Comparison of ENCODE assay signal across 2 cellular contexts in genomic region chr4:88018471-88018870, GRCh38.
TF ChIP-seq lines count a peak whose summit lies in the region.

No MANE protein-coding gene starts in this region.

TF ChIP-seq in HepG2, 621 proteins besides CTCF, POLR2A, EP300 and RAD21:
- TF ChIP-seq CENPX (CRISPR knock-in tag; IDR thresholded peaks at IDR 0.05): no peak
- TF ChIP-seq ADNP (CRISPR knock-in tag; IDR thresholded peaks at IDR 0.05): no peak
- TF ChIP-seq GLI4 (CRISPR knock-in tag; IDR thresholded peaks at IDR 0.05; ENCODE audit: borderline replicate concordance): no peak
- no peak for TF ChIP-seq ZNF333 (CRISPR knock-in tag; IDR thresholded peaks at IDR 0.05; ENCODE audit: borderline replicate concordance)
- TF ChIP-seq FOSL2 (CRISPR knock-in tag; IDR thresholded peaks at IDR 0.05): no peak
- TF ChIP-seq ZNF773 (CRISPR knock-in tag; IDR thresholded peaks at IDR 0.05; ENCODE audit: borderline replicate concordance): no peak
- TF ChIP-seq ZNF362 (CRISPR knock-in tag; IDR thresholded peaks at IDR 0.05; ENCODE audit: borderline replicate concordance): no peak
- TF ChIP-seq ATF7 (IDR thresholded peaks at IDR 0.05): no peak
- no peak for TF ChIP-seq ATF7 (CRISPR knock-in tag; IDR thresholded peaks at IDR 0.05)
- no peak for TF ChIP-seq SMAD1 (CRISPR knock-in tag; IDR thresholded peaks at IDR 0.05; ENCODE audit: borderline replicate concordance, low read depth)
- no peak for TF ChIP-seq GATAD1 (CRISPR knock-in tag; IDR thresholded peaks at IDR 0.05)
- no peak for TF ChIP-seq PLRG1 (conservative IDR thresholded peaks at IDR 0.05)

TF ChIP-seq in endothelial cell of umbilical vein, 7 proteins besides CTCF, POLR2A, EP300 and RAD21:
- TF ChIP-seq JUN (IDR thresholded peaks at IDR 0.05; ENCODE audit: borderline replicate concordance, insufficient read depth, insufficient read length, low read depth): no peak
- no peak for TF ChIP-seq MAX (IDR thresholded peaks at IDR 0.05; ENCODE audit: insufficient read depth, insufficient read length)
- no peak for TF ChIP-seq EZH2 (IDR thresholded peaks at IDR 0.05; ENCODE audit: borderline replicate concordance, low read depth, low read length, severe bottlenecking)
- no peak for TF ChIP-seq MYC (IDR thresholded peaks at IDR 0.05; ENCODE audit: low read depth, low read length)
- TF ChIP-seq GATA2 (IDR thresholded peaks at IDR 0.05; ENCODE audit: insufficient read depth, insufficient read length, low read depth, low read length): no peak
- no peak for TF ChIP-seq FOS (IDR thresholded peaks at IDR 0.05; ENCODE audit: borderline replicate concordance, insufficient read depth, low read length)
- no peak for TF ChIP-seq POLR2AphosphoS5 (IDR thresholded peaks at IDR 0.05; ENCODE audit: insufficient read depth, low read depth, low read length)
TF ChIP-seq in endothelial cell of umbilical vein: peak in this region for 0.
